1 cellular context compared by ENCODE assay signal in the genomic region with DNA sequence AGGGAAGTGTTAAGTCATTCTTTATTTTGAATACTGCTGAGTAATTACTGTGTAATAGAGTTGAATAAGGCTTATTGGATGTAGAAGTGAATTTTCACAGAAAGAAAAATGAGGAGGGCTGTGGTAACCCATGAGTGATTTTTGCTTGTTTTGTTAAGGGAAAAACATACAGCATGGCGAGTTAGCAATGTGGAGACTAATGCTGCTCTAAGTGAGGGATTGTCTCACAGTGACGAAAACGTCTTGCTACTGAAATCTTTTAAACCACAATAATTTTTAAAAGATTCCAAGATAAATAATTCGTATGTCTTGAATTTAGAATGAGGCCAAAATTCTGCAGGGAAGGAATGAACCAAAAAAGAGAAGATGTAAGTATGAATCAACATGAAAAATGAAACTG.
TF ChIP-seq lines count a peak whose summit lies in the region.

No MANE protein-coding gene starts in this region.

TF ChIP-seq in SK-N-SH, 30 proteins besides CTCF, POLR2A, EP300 and RAD21 (continued from another document):
- TF ChIP-seq, protein P1, sequence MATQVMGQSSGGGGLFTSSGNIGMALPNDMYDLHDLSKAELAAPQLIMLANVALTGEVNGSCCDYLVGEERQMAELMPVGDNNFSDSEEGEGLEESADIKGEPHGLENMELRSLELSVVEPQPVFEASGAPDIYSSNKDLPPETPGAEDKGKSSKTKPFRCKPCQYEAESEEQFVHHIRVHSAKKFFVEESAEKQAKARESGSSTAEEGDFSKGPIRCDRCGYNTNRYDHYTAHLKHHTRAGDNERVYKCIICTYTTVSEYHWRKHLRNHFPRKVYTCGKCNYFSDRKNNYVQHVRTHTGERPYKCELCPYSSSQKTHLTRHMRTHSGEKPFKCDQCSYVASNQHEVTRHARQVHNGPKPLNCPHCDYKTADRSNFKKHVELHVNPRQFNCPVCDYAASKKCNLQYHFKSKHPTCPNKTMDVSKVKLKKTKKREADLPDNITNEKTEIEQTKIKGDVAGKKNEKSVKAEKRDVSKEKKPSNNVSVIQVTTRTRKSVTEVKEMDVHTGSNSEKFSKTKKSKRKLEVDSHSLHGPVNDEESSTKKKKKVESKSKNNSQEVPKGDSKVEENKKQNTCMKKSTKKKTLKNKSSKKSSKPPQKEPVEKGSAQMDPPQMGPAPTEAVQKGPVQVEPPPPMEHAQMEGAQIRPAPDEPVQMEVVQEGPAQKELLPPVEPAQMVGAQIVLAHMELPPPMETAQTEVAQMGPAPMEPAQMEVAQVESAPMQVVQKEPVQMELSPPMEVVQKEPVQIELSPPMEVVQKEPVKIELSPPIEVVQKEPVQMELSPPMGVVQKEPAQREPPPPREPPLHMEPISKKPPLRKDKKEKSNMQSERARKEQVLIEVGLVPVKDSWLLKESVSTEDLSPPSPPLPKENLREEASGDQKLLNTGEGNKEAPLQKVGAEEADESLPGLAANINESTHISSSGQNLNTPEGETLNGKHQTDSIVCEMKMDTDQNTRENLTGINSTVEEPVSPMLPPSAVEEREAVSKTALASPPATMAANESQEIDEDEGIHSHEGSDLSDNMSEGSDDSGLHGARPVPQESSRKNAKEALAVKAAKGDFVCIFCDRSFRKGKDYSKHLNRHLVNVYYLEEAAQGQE (IDR thresholded peaks at IDR 0.05; ENCODE audit: low read depth, low read length) = no peak
- TF ChIP-seq MAX (IDR thresholded peaks at IDR 0.05; ENCODE audit: low read depth) = no peak
- TF ChIP-seq SIN3A (IDR thresholded peaks at IDR 0.05; ENCODE audit: borderline replicate concordance, low read depth, low read length) = no peak
- TF ChIP-seq USF1 (IDR thresholded peaks at IDR 0.05; ENCODE audit: borderline replicate concordance, low read depth) = no peak
- TF ChIP-seq FOSL2 (IDR thresholded peaks at IDR 0.05; ENCODE audit: borderline replicate concordance, low read depth) = no peak
